ENCODE assay signal across 1 cellular context in genomic region chr19:1141944-1142343, GRCh38.
TF ChIP-seq lines count a peak whose summit lies in the region.

No MANE protein-coding gene starts in this region.

TF ChIP-seq in HCT116, 20 proteins besides CTCF, POLR2A, EP300 and RAD21 (continued from another document):
- TF ChIP-seq YY1 (IDR thresholded peaks at IDR 0.05; ENCODE audit: extremely low read depth, insufficient replicate concordance, low read depth, low read length) (no peak), TCF7L2 (IDR thresholded peaks at IDR 0.05; ENCODE audit: borderline replicate concordance, extremely low read depth, insufficient read depth, insufficient read length) (no peak), SRF (IDR thresholded peaks at IDR 0.05; ENCODE audit: low read depth) (no peak), SIN3A (IDR thresholded peaks at IDR 0.05; ENCODE audit: low read depth) (no peak), MAX (IDR thresholded peaks at IDR 0.05) (no peak), SP1 (IDR thresholded peaks at IDR 0.05; ENCODE audit: low read depth) (no peak), JUND (IDR thresholded peaks at IDR 0.05) (no peak), CBX3 (IDR thresholded peaks at IDR 0.05; ENCODE audit: low read depth) (no peak), EGR1 (IDR thresholded peaks at IDR 0.05; ENCODE audit: low read depth) (no peak), ELF1 (IDR thresholded peaks at IDR 0.05; ENCODE audit: borderline replicate concordance, low read depth) (no peak), REST (IDR thresholded peaks at IDR 0.05; ENCODE audit: low read depth) (no peak), EZH2phosphoT487 (IDR thresholded peaks at IDR 0.05; ENCODE audit: borderline replicate concordance) (no peak), ZFX (IDR thresholded peaks at IDR 0.05) (no peak), ATF3 (IDR thresholded peaks at IDR 0.05) (no peak), POLR2AphosphoS5 (IDR thresholded peaks at IDR 0.05; ENCODE audit: low read depth, low read length) (no peak), CEBPB (IDR thresholded peaks at IDR 0.05; ENCODE audit: low read depth) (no peak), ZBTB33 (IDR thresholded peaks at IDR 0.05; ENCODE audit: extremely low read depth, insufficient replicate concordance, low read length) (no peak)
TF ChIP-seq in HCT116: peak in this region for 0.
